Comparison of ENCODE assay signal across 19 cellular contexts in genomic region chr6:82843291-82843885, GRCh38.
"Had no signal": no experiment of that assay in that cellular context is flagged by ENCODE, and none has a peak within 500 bp of the region (broad histone marks: within the 10 kb centered on the region; RNA-seq: fewer than 3 reads in every experiment).

No MANE protein-coding gene starts in this region.

- H3K4me1 Mint-ChIP-seq: nephron progenitor cell, T-helper 17 cell had no signal

- H3K27ac ChIP-seq: adrenal gland, esophagus squamous epithelium, suprapubic skin had no signal

- H3K4me3 Mint-ChIP-seq: activated CD8-positive, alpha-beta T cell treated with anti-CD3 and anti-CD28 coated beads for 36 hours; activated T-cell treated with anti-CD3 and anti-CD28 coated beads, Interleukin-2, amount 50 U/mL, for 4 hours; nephron progenitor cell; stimulated activated naive CD8-positive, alpha-beta T cell treated with anti-CD3 and anti-CD28 coated beads, Interleukin-15, Interleukin-2, amounts not matched to agents 100 ng/mL and 50 ng/mL, for 24 hours; T-helper 17 cell had no signal

- H3K4me1 ChIP-seq: adrenal gland, esophagus squamous epithelium, suprapubic skin had no signal

- DNase-seq: activated CD4-positive, alpha-beta T cell treated with anti-CD3 and anti-CD28 coated beads for 48 hours; activated CD8-positive, alpha-beta T cell treated with anti-CD3 and anti-CD28 coated beads for 36 hours; activated effector memory CD4-positive, alpha-beta T cell treated with Interleukin-2 at 50 U/mL for 16 hours; activated naive CD4-positive, alpha-beta T cell treated with anti-CD3 and anti-CD28 coated beads, Interleukin-2, amount 50 U/mL, for 16 hours; activated T-cell treated with anti-CD3 and anti-CD28 coated beads, Interleukin-2, amount 50 U/mL, for 4 hours; adrenal gland; caudate nucleus; cortex of kidney; effector CD4-positive, alpha-beta T cell; esophagus squamous epithelium; foreskin melanocyte; head of caudate nucleus; nephron progenitor cell; occipital lobe; right cardiac atrium; T-helper 17 cell had no signal

- H3K27ac Mint-ChIP-seq: activated CD8-positive, alpha-beta T cell treated with anti-CD3 and anti-CD28 coated beads for 36 hours; nephron progenitor cell; progenitor cell of endocrine pancreas; stimulated activated naive CD8-positive, alpha-beta T cell treated with anti-CD3 and anti-CD28 coated beads, Interleukin-15, Interleukin-2, amounts not matched to agents 100 ng/mL and 50 ng/mL, for 24 hours; T-helper 17 cell had no signal

- H3K9me3 ChIP-seq: adrenal gland, esophagus squamous epithelium, suprapubic skin had no signal

- H3K27me3 ChIP-seq: adrenal gland, esophagus squamous epithelium, suprapubic skin had no signal

- H3K36me3 ChIP-seq: adrenal gland, esophagus squamous epithelium, suprapubic skin had no signal

- H3K9me3 Mint-ChIP-seq: activated CD8-positive, alpha-beta T cell treated with anti-CD3 and anti-CD28 coated beads for 36 hours; activated T-cell treated with anti-CD3 and anti-CD28 coated beads, Interleukin-2, amount 50 U/mL, for 4 hours; nephron progenitor cell; stimulated activated naive CD8-positive, alpha-beta T cell treated with anti-CD3 and anti-CD28 coated beads, Interleukin-15, Interleukin-2, amounts not matched to agents 100 ng/mL and 50 ng/mL, for 24 hours had no signal

- H3K27me3 Mint-ChIP-seq: activated CD8-positive, alpha-beta T cell treated with anti-CD3 and anti-CD28 coated beads for 36 hours; progenitor cell of endocrine pancreas; stimulated activated naive CD8-positive, alpha-beta T cell treated with anti-CD3 and anti-CD28 coated beads, Interleukin-15, Interleukin-2, amounts not matched to agents 100 ng/mL and 50 ng/mL, for 24 hours had no signal

- ATAC-seq: activated CD8-positive, alpha-beta T cell treated with anti-CD3 and anti-CD28 coated beads for 36 hours; activated T-cell treated with anti-CD3 and anti-CD28 coated beads, Interleukin-2, amount 50 U/mL, for 4 hours; right cardiac atrium; T-helper 17 cell had no signal

- H3K4me3 ChIP-seq: adrenal gland, esophagus squamous epithelium, suprapubic skin had no signal
